In genomic region chr2:38668092-38668491, GRCh38 we compare ENCODE assay signal across 17 cellular contexts. TPM values are rescaled to one million over a fixed set of nuclear protein-coding genes. Genes with fewer than 3 reads are reported as not detected.
A peak's percentile ranks its signal among the peaks of the same experiment; 100 is the strongest.
DNase-seq lines count a peak whose midpoint lies in the region; ATAC-seq and TF ChIP-seq lines count a peak whose summit lies in the region.
"Had no signal": no experiment of that assay in that cellular context is flagged by ENCODE, and none has a peak within 500 bp of the region (broad histone marks: within the 10 kb centered on the region; RNA-seq: fewer than 3 reads in every experiment).

No MANE protein-coding gene starts in this region.

- no peaks in the 10 kb centered on the region for H3K9me3 Mint-ChIP-seq in T-helper 1 cell treated with Interleukin-12 subunit alpha and Interleukin-12 subunit beta and Interleukin-4 antibody, amounts not matched to agents 30 μg/mL and 1 μg/mL, for 36 hours
- H3K9me3 Mint-ChIP-seq in activated B cell treated with CpG ODN at 0.5 μM for 24 hours = no peaks in the 10 kb centered on the region

- H3K4me1 Mint-ChIP-seq in T-helper 1 cell treated with Interleukin-12 subunit alpha and Interleukin-12 subunit beta and Interleukin-4 antibody, amounts not matched to agents 30 μg/mL and 1 μg/mL, for 36 hours (ENCODE audit: low read depth) = peaks cover 67% of the 10 kb centered on the region
- peaks cover 26% of the 10 kb centered on the region for H3K4me1 Mint-ChIP-seq in activated B cell treated with CpG ODN at 0.5 μM for 24 hours

- H4K20me1 ChIP-seq in fibroblast of lung (ENCODE audit: control insufficient read depth, extremely low read depth, insufficient read depth, low read length) = no peaks in the 10 kb centered on the region

- TF ChIP-seq CTCF in activated B cell treated with CpG ODN at 0.5 μM for 24 hours (IDR thresholded peaks at IDR 0.05) (no peak), fibroblast of lung (conservative IDR thresholded peaks at IDR 0.05 in 1 of 2, IDR thresholded peaks at IDR 0.05 in 1 of 2; ENCODE audit: low read depth in 1 of 2, low read length in 2 of 2) (no peak)

- peaks cover 31% of the 10 kb centered on the region for H3K36me3 Mint-ChIP-seq in T-helper 1 cell treated with Interleukin-12 subunit alpha and Interleukin-12 subunit beta and Interleukin-4 antibody, amounts not matched to agents 30 μg/mL and 1 μg/mL, for 36 hours (ENCODE audit: low read depth)
- peaks cover 2% of the 10 kb centered on the region for H3K36me3 Mint-ChIP-seq in activated B cell treated with CpG ODN at 0.5 μM for 24 hours (ENCODE audit: low read depth)

- DNase-seq in T-helper 1 cell (no peak), activated B cell treated with CpG ODN at 0.5 μM for 24 hours (no peak), fibroblast of lung (ENCODE audit: low read depth in 2 of 2) (no peak), NCI-H226 (no peak), dermis blood vessel endothelial cell (no peak)
- DNase-seq: COR-L47, GF-D8, NCI-H1930, NCI-H748 treated with DMSO at 0.1 percent for 48 hours had no signal

- intact Hi-C loops in activated B cell treated with CpG ODN at 0.5 μM for 24 hours (cut with micrococcal nuclease) = loop anchor here (5.0 to 10.0 kb wide), 3 partner anchors 54 to 293 kb away; partner anchors contain the start of gene ATL2

- CTCF ChIA-PET in activated B cell treated with CpG ODN at 0.5 μM for 24 hours (lab: Charles Lee) = no interaction called here

- H2AFZ ChIP-seq in fibroblast of lung (ENCODE audit: low read length) = no peak overlapping the region

- no peak for ATAC-seq in activated B cell treated with CpG ODN at 0.5 μM for 24 hours (ENCODE audit: low read depth)
- ATAC-seq in HG03196 (IDR thresholded peaks at IDR 0.05; ENCODE audit: unreplicated experiment) = no peak
- ATAC-seq: gastroesophageal sphincter, Right ventricle myocardium inferior, sciatic nerve had no signal

- peak overlapping the region; percentile 7 for H3K4me2 ChIP-seq in fibroblast of lung (ENCODE audit: extremely low read depth, insufficient read depth, low read length)

- POLR2A ChIA-PET in activated B cell treated with CpG ODN at 0.5 μM for 24 hours (lab: Charles Lee) = interaction anchor here (3.3 kb wide), 1 partner anchor 83 kb away, joined by 31 read pairs; the partner anchor contains the start of gene SRSF7

- no peaks in the 10 kb centered on the region for H3K79me2 ChIP-seq in fibroblast of lung (ENCODE audit: control insufficient read depth, insufficient read depth, low read length)

- no peak overlapping the region for H3K9ac ChIP-seq in fibroblast of lung (ENCODE audit: insufficient read depth, low read length)

- H3K27ac ChIP-seq in fibroblast of lung (ENCODE audit: insufficient read depth, low read length) (no peak overlapping the region), skin epidermis (peak overlapping the region in 12 of 21 experiments; percentile 25 to 93 (median 79))
- H3K27ac ChIP-seq: 22Rv1 had no signal

- H3K9me3 ChIP-seq in fibroblast of lung (ENCODE audit: control insufficient read depth, insufficient read depth, low read depth, low read length) = no peaks in the 10 kb centered on the region
- H3K9me3 ChIP-seq: breast epithelium, gastroesophageal sphincter had no signal

- no peaks in the 10 kb centered on the region for H3K36me3 ChIP-seq in fibroblast of lung (ENCODE audit: control insufficient read depth, insufficient read depth, low read length)
- H3K36me3 ChIP-seq: breast epithelium, gastroesophageal sphincter had no signal

- H3K27ac Mint-ChIP-seq in T-helper 1 cell treated with Interleukin-12 subunit alpha and Interleukin-12 subunit beta and Interleukin-4 antibody, amounts not matched to agents 30 μg/mL and 1 μg/mL, for 36 hours = peak overlapping the region; percentile 91
- H3K27ac Mint-ChIP-seq in activated B cell treated with CpG ODN at 0.5 μM for 24 hours = no peak overlapping the region

- no peak overlapping the region for H3K4me3 ChIP-seq in fibroblast of lung (replicated peaks in 1 of 4; ENCODE audit: control extremely low read depth in 1 of 4, insufficient read depth in 1 of 4, low read depth in 3 of 4, low read length in 4 of 4)
- H3K4me3 ChIP-seq in skin epidermis = peak overlapping the region in 2 of 7 experiments; percentile 50 to 59

- no peaks in the 10 kb centered on the region for H3K27me3 ChIP-seq in fibroblast of lung (ENCODE audit: control insufficient read depth, insufficient read depth, low read length)
- H3K27me3 ChIP-seq: breast epithelium, gastroesophageal sphincter had no signal

- no peaks in the 10 kb centered on the region for H3K27me3 Mint-ChIP-seq in T-helper 1 cell treated with Interleukin-12 subunit alpha and Interleukin-12 subunit beta and Interleukin-4 antibody, amounts not matched to agents 30 μg/mL and 1 μg/mL, for 36 hours (ENCODE audit: low read depth)
- H3K27me3 Mint-ChIP-seq in activated B cell treated with CpG ODN at 0.5 μM for 24 hours = no peaks in the 10 kb centered on the region

- H3K4me1 ChIP-seq in fibroblast of lung (ENCODE audit: control insufficient read depth, extremely low read depth, insufficient read depth, low read length) = peaks cover 4% of the 10 kb centered on the region
- H3K4me1 ChIP-seq: breast epithelium had no signal

- H3K4me3 Mint-ChIP-seq in T-helper 1 cell treated with Interleukin-12 subunit alpha and Interleukin-12 subunit beta and Interleukin-4 antibody, amounts not matched to agents 30 μg/mL and 1 μg/mL, for 36 hours = peak overlapping the region; percentile 83
- peak overlapping the region; percentile 48 for H3K4me3 Mint-ChIP-seq in activated B cell treated with CpG ODN at 0.5 μM for 24 hours

RNA-seq across cellular contexts. Expression of gene GALM, which starts 2.2 kb away (rescaled TPM):
- total RNA-seq in activated B cell treated with CpG ODN at 0.5 μM for 24 hours = 3.5 and 5.4 TPM in 2 replicates
- total RNA-seq in fibroblast of lung = 39.5 and 51.4 TPM in 2 replicates
- 14.7 and 28.4 TPM in 2 replicates for polyA plus RNA-seq in fibroblast of lung
- 9.5 and 20.9 TPM in 2 replicates for polyA plus RNA-seq in fibroblast of lung (2012)
- 7.5 and 11.1 TPM in 2 replicates for polyA minus RNA-seq in fibroblast of lung (ENCODE audit: low replicate concordance)
- total RNA-seq in dermis blood vessel endothelial cell = 6.3 and 18.2 TPM in 2 replicates
